19 cellular contexts compared by ENCODE assay signal in the genomic region with DNA sequence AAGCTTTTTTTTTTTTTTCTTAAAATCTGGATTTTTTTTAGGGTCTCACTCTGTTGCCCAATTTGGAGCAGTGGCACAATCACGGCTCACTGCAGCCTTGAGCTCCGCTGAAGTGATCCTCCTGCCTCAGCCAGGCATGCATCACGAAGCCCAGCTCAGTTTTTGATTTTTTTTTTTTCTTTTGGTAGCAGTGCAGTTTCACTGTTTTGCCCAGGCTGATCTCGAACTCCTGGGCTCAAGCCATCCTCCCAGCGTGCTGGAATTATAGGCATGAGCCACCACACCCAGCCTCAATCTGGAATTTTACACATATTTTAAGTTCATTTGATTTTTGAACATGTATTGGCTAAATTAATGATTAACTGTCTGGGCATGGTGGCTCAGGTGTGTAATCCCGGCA. TPM values are rescaled to one million over a fixed set of nuclear protein-coding genes. Genes with fewer than 3 reads are reported as not detected.
DNase-seq lines count a peak whose midpoint lies in the region; ATAC-seq and TF ChIP-seq lines count a peak whose summit lies in the region.
"Had no signal": no experiment of that assay in that cellular context is flagged by ENCODE, and none has a peak within 500 bp of the region (broad histone marks: within the 10 kb centered on the region; RNA-seq: fewer than 3 reads in every experiment).

No MANE protein-coding gene starts in this region.

- ATAC-seq in gastrocnemius medialis: no peak
- no peak for ATAC-seq in stimulated activated memory B cell treated with anti-CD40 and anti-IgM and Interleukin-4, amounts not matched to agents 10 μg/mL and 1 μg/mL and 100 μg/mL, for 72 hours
- ATAC-seq: activated CD8-positive, alpha-beta T cell treated with anti-CD3 and anti-CD28 coated beads for 36 hours had no signal

- POLR2A ChIA-PET in AG04450 (lab: Yijun Ruan, JAX): interaction anchor here (0.6 to 2.2 kb wide), 8 partner anchors 11 to 81 kb away, joined by 3 to 9 read pairs (median 4); partner anchors contain the start of gene TRIO

- H3K4me3 ChIP-seq in AG04450 (ENCODE audit: low read depth, low read length): no peak overlapping the region
- H3K4me3 ChIP-seq in MG63: no peak overlapping the region
- H3K4me3 ChIP-seq in esophagus muscularis mucosa: no peak overlapping the region
- no peak overlapping the region for H3K4me3 ChIP-seq in neuronal stem cell (ENCODE audit: low read length in 2 of 2)
- no peak overlapping the region for H3K4me3 ChIP-seq in gastrocnemius medialis
- H3K4me3 ChIP-seq: left lung, vagina had no signal

- in situ Hi-C loops in gastrocnemius medialis (cut with MboI; ENCODE audit: low sequenced_read_pairs in 4 of 4): no loop called here

- H3K27ac Mint-ChIP-seq in stimulated activated memory B cell treated with anti-CD40 and anti-IgM and Interleukin-4, amounts not matched to agents 10 μg/mL and 1 μg/mL and 100 μg/mL, for 72 hours: no peak overlapping the region
- H3K27ac Mint-ChIP-seq: activated CD8-positive, alpha-beta T cell treated with anti-CD3 and anti-CD28 coated beads for 36 hours; activated T-cell treated with anti-CD3 and anti-CD28 coated beads, Interleukin-2, amount 50 U/mL, for 24 hours had no signal

- no peak overlapping the region for H4K8ac ChIP-seq in neuronal stem cell (ENCODE audit: low read depth, low read length)

- DNase-seq in AG04450 (ENCODE audit: low read depth, low spot score): no peak
- DNase-seq in MG63: peak; percentile 57
- no peak for DNase-seq in esophagus muscularis mucosa (ENCODE audit: extremely low spot score)
- no peak for DNase-seq in neuronal stem cell (ENCODE audit: low spot score)
- no peak for DNase-seq in NCI-H1694 treated with DMSO at 0.1 percent for 48 hours (lab: John Stamatoyannopoulos, UW)
- no peak for DNase-seq in gastrocnemius medialis
- DNase-seq in activated CD4-positive, alpha-beta T cell treated with anti-CD3 and anti-CD28 coated beads for 1 hour: no peak
- DNase-seq: activated CD8-positive, alpha-beta T cell treated with anti-CD3 and anti-CD28 coated beads for 36 hours; activated naive CD4-positive, alpha-beta T cell treated with Interleukin-2 at 50 U/mL for 16 hours; activated T-cell treated with anti-CD3 and anti-CD28 coated beads, Interleukin-2, amount 50 U/mL, for 24 hours; C1 segment of cervical spinal cord; central memory CD4-positive, alpha-beta T cell; DMS 273 treated with DMSO at 0.1 percent for 48 hours; GDM1; left lung; RPMI8226; T-helper 9 cell had no signal

- no peak overlapping the region for H4K91ac ChIP-seq in neuronal stem cell (ENCODE audit: low read depth, low read length, poor library complexity)

- H3K9me3 ChIP-seq in AG04450 (ENCODE audit: control insufficient read depth, insufficient read depth, low read length) (peaks cover 2% of the 10 kb centered on the region; the same call in 1 of the 2 replicates), MG63 (no peaks in the 10 kb centered on the region), esophagus muscularis mucosa (no peaks in the 10 kb centered on the region), neuronal stem cell (replicated peaks in 1 of 2; ENCODE audit: control insufficient read depth in 2 of 2, insufficient read depth in 1 of 2, low read depth in 1 of 2, low read length in 2 of 2) (no peaks in the 10 kb centered on the region), gastrocnemius medialis (no peaks in the 10 kb centered on the region)
- H3K9me3 ChIP-seq: left lung, vagina had no signal

- no peak overlapping the region for H2AK5ac ChIP-seq in neuronal stem cell (ENCODE audit: low read depth, low read length)

- intact Hi-C loops in esophagus muscularis mucosa (cut with DNase I): no loop called here
- intact Hi-C loops in gastrocnemius medialis (cut with DNase I; ENCODE audit: low total_unique reads): no loop called here

- H3K4me2 ChIP-seq in neuronal stem cell (ENCODE audit: insufficient read depth, low read length, poor library complexity, severe bottlenecking): no peak overlapping the region

- H2BK5ac ChIP-seq in neuronal stem cell (ENCODE audit: low read length): no peak overlapping the region

- H3K27ac ChIP-seq in AG04450 (ENCODE audit: low read depth, low read length): peak overlapping the region; percentile 41
- peak overlapping the region in 3 of 4 donors; percentile 31 to 47 (median 41) for H3K27ac ChIP-seq in esophagus muscularis mucosa (replicated peaks in 1 of 4)
- no peak overlapping the region for H3K27ac ChIP-seq in neuronal stem cell (replicated peaks; ENCODE audit: low read length)
- H3K27ac ChIP-seq in gastrocnemius medialis: no peak overlapping the region
- H3K27ac ChIP-seq: left lung, vagina had no signal

- H3K4ac ChIP-seq in neuronal stem cell (ENCODE audit: low read length): no peak overlapping the region

- no peaks in the 10 kb centered on the region for H3K27me3 ChIP-seq in AG04450 (ENCODE audit: control insufficient read depth, insufficient read depth, low read length)
- no peaks in the 10 kb centered on the region for H3K27me3 ChIP-seq in MG63
- H3K27me3 ChIP-seq in esophagus muscularis mucosa: no peaks in the 10 kb centered on the region
- H3K27me3 ChIP-seq in neuronal stem cell (ENCODE audit: control insufficient read depth in 3 of 3, insufficient read depth in 3 of 3, low read depth in 1 of 3, low read length in 3 of 3): no peaks in the 10 kb centered on the region
- no peaks in the 10 kb centered on the region for H3K27me3 ChIP-seq in gastrocnemius medialis
- H3K27me3 ChIP-seq: left lung, vagina had no signal

- CTCF ChIA-PET in AG04450 (lab: Charles Lee): interaction anchor here (0.7 to 1.3 kb wide), 4 partner anchors 9 to 202 kb away, joined by 3 to 4 read pairs (median 4); no protein-coding TSS in a partner anchor

- no peak overlapping the region for H2BK120ac ChIP-seq in neuronal stem cell (ENCODE audit: low read depth, low read length)

- WGBS in esophagus muscularis mucosa: 69% methylated on average over 6 of the region's 6 CpGs
- no CpG with 5 or more reads among the region's 6 CpGs for WGBS in neuronal stem cell (ENCODE audit: extremely low coverage in 2 of 2, insufficient read length in 2 of 2, insufficient replicate concordance in 1 of 2), 2 donors

- no peak overlapping the region for H2AFZ ChIP-seq in neuronal stem cell (ENCODE audit: low read length)

- TF ChIP-seq EP300 in esophagus muscularis mucosa (IDR thresholded peaks at IDR 0.05): no peak

- no peak overlapping the region for H3K4me3 Mint-ChIP-seq in stimulated activated memory B cell treated with anti-CD40 and anti-IgM and Interleukin-4, amounts not matched to agents 10 μg/mL and 1 μg/mL and 100 μg/mL, for 72 hours
- H3K4me3 Mint-ChIP-seq: activated CD8-positive, alpha-beta T cell treated with anti-CD3 and anti-CD28 coated beads for 36 hours; activated T-cell treated with anti-CD3 and anti-CD28 coated beads, Interleukin-2, amount 50 U/mL, for 24 hours had no signal

- no peak overlapping the region for H3K14ac ChIP-seq in neuronal stem cell (ENCODE audit: low read length)

- no peak overlapping the region for H3K9ac ChIP-seq in neuronal stem cell (ENCODE audit: low read depth, low read length, poor library complexity)

- peak overlapping the region; percentile 28 for H3K18ac ChIP-seq in neuronal stem cell (ENCODE audit: low read length)

- no peak for TF ChIP-seq CTCF in AG04450 (IDR thresholded peaks at IDR 0.05; ENCODE audit: low read depth, low read length)
- no peak for TF ChIP-seq CTCF in esophagus muscularis mucosa (IDR thresholded peaks at IDR 0.05)
- no peak for TF ChIP-seq CTCF in gastrocnemius medialis (IDR thresholded peaks at IDR 0.05 in 4 of 5, conservative IDR thresholded peaks at IDR 0.05 in 1 of 5)

- peaks cover 50 to 81% (median 79%) of the 10 kb centered on the region in 4 donors for H3K4me1 ChIP-seq in esophagus muscularis mucosa
- H3K4me1 ChIP-seq in neuronal stem cell (ENCODE audit: control insufficient read depth in 2 of 2, insufficient read depth in 1 of 2, low read depth in 1 of 2, low read length in 2 of 2): peaks cover 24 to 26% of the 10 kb centered on the region in 2 donors
- peaks cover 39 to 42% of the 10 kb centered on the region in 2 donors for H3K4me1 ChIP-seq in gastrocnemius medialis

- no peaks in the 10 kb centered on the region for H3K9me3 Mint-ChIP-seq in stimulated activated memory B cell treated with anti-CD40 and anti-IgM and Interleukin-4, amounts not matched to agents 10 μg/mL and 1 μg/mL and 100 μg/mL, for 72 hours
- H3K9me3 Mint-ChIP-seq: activated CD8-positive, alpha-beta T cell treated with anti-CD3 and anti-CD28 coated beads for 36 hours; activated T-cell treated with anti-CD3 and anti-CD28 coated beads, Interleukin-2, amount 50 U/mL, for 24 hours had no signal

- TF ChIP-seq POLR2A in esophagus muscularis mucosa (IDR thresholded peaks at IDR 0.05; ENCODE audit: low read depth) (no peak), gastrocnemius medialis (IDR thresholded peaks at IDR 0.05) (no peak)

- H3K4me1 Mint-ChIP-seq in stimulated activated memory B cell treated with anti-CD40 and anti-IgM and Interleukin-4, amounts not matched to agents 10 μg/mL and 1 μg/mL and 100 μg/mL, for 72 hours: peaks cover 55% of the 10 kb centered on the region

- H3K36me3 ChIP-seq in MG63 (peaks cover 19% of the 10 kb centered on the region), esophagus muscularis mucosa (no peaks in the 10 kb centered on the region), neuronal stem cell (replicated peaks in 1 of 2; ENCODE audit: control insufficient read depth in 2 of 2, insufficient read depth in 2 of 2, low read length in 2 of 2) (no peaks in the 10 kb centered on the region), gastrocnemius medialis (no peaks in the 10 kb centered on the region)
- H3K36me3 ChIP-seq: left lung, vagina had no signal

- no peaks in the 10 kb centered on the region for H3K27me3 Mint-ChIP-seq in stimulated activated memory B cell treated with anti-CD40 and anti-IgM and Interleukin-4, amounts not matched to agents 10 μg/mL and 1 μg/mL and 100 μg/mL, for 72 hours

- H2BK12ac ChIP-seq in neuronal stem cell (ENCODE audit: low read length): no peak overlapping the region

- H3K79me1 ChIP-seq in neuronal stem cell (ENCODE audit: low read depth, low read length): peaks cover 3% of the 10 kb centered on the region

- H3K23ac ChIP-seq in neuronal stem cell (ENCODE audit: low read depth, low read length, poor library complexity): no peak overlapping the region

- no peak overlapping the region for H2BK15ac ChIP-seq in neuronal stem cell (ENCODE audit: low read length)

- H3K36me3 Mint-ChIP-seq in stimulated activated memory B cell treated with anti-CD40 and anti-IgM and Interleukin-4, amounts not matched to agents 10 μg/mL and 1 μg/mL and 100 μg/mL, for 72 hours: no peaks in the 10 kb centered on the region

RNA-seq across cellular contexts. Expression of gene TRIO, which starts 36.3 kb away (rescaled TPM):
- polyA plus RNA-seq in AG04450 (2011; rRNA removed): 268 TPM in 2 replicates
- polyA minus RNA-seq in AG04450 (2011; rRNA and poly(A)+ RNA removed): 933 and 1,222 TPM in 2 replicates
- total RNA-seq in MG63 (2014; rRNA removed; shearing (Covaris generic); ENCODE audit: low replicate concordance): 123 and 124 TPM in 2 replicates
- total RNA-seq in esophagus muscularis mucosa (100 to 1,000 TPM; 112 to 155 (median 145) TPM), gastrocnemius medialis (10 to 100 TPM; 31.5 to 57.5 (median 50.4) TPM)
- polyA plus RNA-seq in neuronal stem cell (2013, experiment 1 of 2): 21.6 TPM
- polyA plus RNA-seq in neuronal stem cell (2013, experiment 2 of 2): 22.4 TPM

Comparison
In these comparisons a context has a peak if more than half of its experiments do, and no peak if none do; other contexts are left out.
1. H3K27ac ChIP-seq: peak in AG04450 (single experiment) and esophagus muscularis mucosa (3 of 4); none in neuronal stem cell (single experiment) and gastrocnemius medialis (0 of 4).